22 cellular contexts compared by ENCODE assay signal in the genomic region with DNA sequence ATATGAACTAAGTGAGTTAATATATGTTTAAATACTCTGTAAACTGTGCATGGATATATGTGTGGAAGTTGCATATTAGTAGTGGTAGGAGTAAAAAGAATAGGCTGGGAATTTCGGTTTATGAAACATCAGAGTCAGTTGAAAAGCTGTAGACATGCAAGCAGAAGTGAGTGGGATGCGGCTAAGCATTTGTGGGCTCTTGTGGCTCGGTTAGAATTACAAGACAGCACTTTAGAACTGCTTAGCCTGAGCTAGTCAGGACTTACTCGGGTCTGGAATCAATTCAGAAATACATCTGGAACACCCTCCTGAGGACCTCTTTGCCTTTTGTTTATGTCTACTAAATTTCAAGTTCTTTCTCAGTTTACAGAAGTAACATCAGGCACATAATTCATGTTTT.
"Had no signal": no experiment of that assay in that cellular context is flagged by ENCODE, and none has a peak within 500 bp of the region (broad histone marks: within the 10 kb centered on the region; RNA-seq: fewer than 3 reads in every experiment).

No MANE protein-coding gene starts in this region.

- H3K9me3 ChIP-seq: left ventricle myocardium inferior, psoas muscle, stomach, transverse colon had no signal

- H3K9ac ChIP-seq: neural progenitor cell had no signal

- ATAC-seq: activated T-cell treated with anti-CD3 and anti-CD28 coated beads, Interleukin-2, amount 50 U/mL, for 4 hours; naive thymus-derived CD4-positive, alpha-beta T cell; psoas muscle; right cardiac atrium; stimulated activated effector memory CD8-positive, alpha-beta T cell treated with anti-CD3 and anti-CD28 coated beads, Interleukin-12 subunit alpha, Interleukin-12 subunit beta, amount 100 ng/mL, for 72 hours had no signal

- DNase-seq: activated CD4-positive, alpha-beta T cell treated with anti-CD3 and anti-CD28 coated beads for 4 hours; activated CD4-positive, alpha-beta T cell treated with anti-CD3 and anti-CD28 coated beads, Interleukin-2, amount 50 U/mL, for 48 hours; activated CD4-positive, CD25-positive, alpha-beta regulatory T cell; activated CD8-positive, alpha-beta memory T cell treated with anti-CD3 and anti-CD28 coated beads, Interleukin-2, amount 50 U/mL, for 48 hours; activated naive CD4-positive, alpha-beta T cell; activated naive CD8-positive, alpha-beta T cell treated with anti-CD3 and anti-CD28 coated beads for 36 hours; activated T-cell treated with anti-CD3 and anti-CD28 coated beads, Interleukin-2, amount 50 U/mL, for 4 hours; central memory CD4-positive, alpha-beta T cell; effector memory CD4-positive, alpha-beta T cell; glutamatergic neuron; hippocampal formation; kidney glomerular epithelial cell; left ventricle myocardium inferior; naive thymus-derived CD4-positive, alpha-beta T cell; psoas muscle; right cardiac atrium; stimulated activated CD4-positive, alpha-beta T cell treated with anti-CD3 and anti-CD28 coated beads, Interleukin-2, amount 100 ng/mL, for 24 hours; stomach; T-helper 9 cell; transverse colon had no signal

- H3K4me3 ChIP-seq: left ventricle myocardium inferior, neural progenitor cell, psoas muscle, stomach, transverse colon had no signal

- H3K27me3 ChIP-seq: neural progenitor cell, stomach, transverse colon had no signal

- H2AFZ ChIP-seq: neural progenitor cell had no signal

- H3K4me2 ChIP-seq: neural progenitor cell had no signal

- H3K27ac ChIP-seq: left ventricle myocardium inferior, neural progenitor cell, psoas muscle, stomach, transverse colon had no signal

- H3K4me1 ChIP-seq: left ventricle myocardium inferior, psoas muscle, stomach, transverse colon had no signal

- H3K36me3 ChIP-seq: left ventricle myocardium inferior, neural progenitor cell, stomach, transverse colon had no signal
